1 cellular context compared by ENCODE assay signal in genomic region chr5:109900911-109901627, GRCh38.
TF ChIP-seq lines count a peak whose summit lies in the region.

No MANE protein-coding gene starts in this region.

TF ChIP-seq in HepG2, 621 proteins besides CTCF, POLR2A, EP300 and RAD21 (continued from another document and continues in another):
- TF ChIP-seq GABPA (IDR thresholded peaks at IDR 0.05; ENCODE audit: low read depth, low read length), result no peak
- TF ChIP-seq GABPA (CRISPR knock-in tag; IDR thresholded peaks at IDR 0.05; ENCODE audit: low read depth), result peak; percentile 32; the same call in 1 of the 2 replicates
- no peak for TF ChIP-seq SIN3B (IDR thresholded peaks at IDR 0.05; ENCODE audit: low read length)
- 0 out of 2 replicates have a peak, but pooled peaks have one; percentile 56 for TF ChIP-seq ZNF441 (CRISPR knock-in tag; IDR thresholded peaks at IDR 0.05; ENCODE audit: borderline replicate concordance)
- TF ChIP-seq ZKSCAN8 (CRISPR knock-in tag; IDR thresholded peaks at IDR 0.05; ENCODE audit: borderline replicate concordance), result no peak
- no peak for TF ChIP-seq ZBTB46 (CRISPR knock-in tag; IDR thresholded peaks at IDR 0.05; ENCODE audit: borderline replicate concordance)
- no peak for TF ChIP-seq ZNF329 (CRISPR knock-in tag; IDR thresholded peaks at IDR 0.05; ENCODE audit: low read depth)
- no peak for TF ChIP-seq MTERF4 (CRISPR knock-in tag; IDR thresholded peaks at IDR 0.05)
- no peak for TF ChIP-seq MLXIP (CRISPR knock-in tag; IDR thresholded peaks at IDR 0.05; ENCODE audit: borderline replicate concordance)
- TF ChIP-seq TCF12 (IDR thresholded peaks at IDR 0.05), result no peak
- peak; percentile 60; the same call in 1 of the 2 replicates for TF ChIP-seq TCF12 (CRISPR knock-in tag; IDR thresholded peaks at IDR 0.05)
- TF ChIP-seq ZFP41 (CRISPR knock-in tag; IDR thresholded peaks at IDR 0.05; ENCODE audit: borderline replicate concordance), result no peak
- no peak for TF ChIP-seq RFXANK (CRISPR knock-in tag; IDR thresholded peaks at IDR 0.05)
- 0 out of 2 replicates have a peak, but pooled peaks have one; percentile 11 for TF ChIP-seq ZNF383 (CRISPR knock-in tag; IDR thresholded peaks at IDR 0.05; ENCODE audit: borderline replicate concordance)
- TF ChIP-seq ZC3H4 (CRISPR knock-in tag; IDR thresholded peaks at IDR 0.05; ENCODE audit: borderline replicate concordance), result no peak
- peak; percentile 86 for TF ChIP-seq PHF21A (CRISPR knock-in tag; IDR thresholded peaks at IDR 0.05)
- TF ChIP-seq FOXO4 (CRISPR knock-in tag; conservative IDR thresholded peaks at IDR 0.05), result no peak
- TF ChIP-seq ZNF256 (CRISPR knock-in tag; conservative IDR thresholded peaks at IDR 0.05), result peak; percentile 88; the same call in 1 of the 2 replicates
- peak; percentile 95 for TF ChIP-seq NCOA2 (CRISPR knock-in tag; IDR thresholded peaks at IDR 0.05)
- TF ChIP-seq MED1 (CRISPR knock-in tag; IDR thresholded peaks at IDR 0.05), result peak; percentile 96
- no peak for TF ChIP-seq ZNF430 (CRISPR knock-in tag; IDR thresholded peaks at IDR 0.05)
- TF ChIP-seq DMTF1 (CRISPR knock-in tag; IDR thresholded peaks at IDR 0.05), result no peak
- no peak for TF ChIP-seq PRMT3 (CRISPR knock-in tag; IDR thresholded peaks at IDR 0.05; ENCODE audit: borderline replicate concordance, low read depth)
- TF ChIP-seq MYC (CRISPR knock-in tag; IDR thresholded peaks at IDR 0.05; ENCODE audit: borderline replicate concordance), result no peak
- TF ChIP-seq EHMT2 (IDR thresholded peaks at IDR 0.05; ENCODE audit: borderline replicate concordance, low read depth, low read length), result peak; percentile 94
- TF ChIP-seq HDAC2 (CRISPR knock-in tag; IDR thresholded peaks at IDR 0.05), result peak; percentile 50; the same call in 1 of the 2 replicates
- TF ChIP-seq TFDP1 (CRISPR knock-in tag; IDR thresholded peaks at IDR 0.05; ENCODE audit: borderline replicate concordance), result no peak
- no peak for TF ChIP-seq MBNL3 (CRISPR knock-in tag; conservative IDR thresholded peaks at IDR 0.05)
- no peak for TF ChIP-seq ZNF337 (CRISPR knock-in tag; IDR thresholded peaks at IDR 0.05; ENCODE audit: borderline replicate concordance, low read depth)
- peak; percentile 82 for TF ChIP-seq NR2F2 (IDR thresholded peaks at IDR 0.05; ENCODE audit: borderline replicate concordance, low read depth)
- no peak for TF ChIP-seq TBL1XR1 (IDR thresholded peaks at IDR 0.05; ENCODE audit: borderline replicate concordance, low read length, partially characterized antibody)
- no peak for TF ChIP-seq MAFK (conservative IDR thresholded peaks at IDR 0.05 in 1 of 2, IDR thresholded peaks at IDR 0.05 in 1 of 2; ENCODE audit: low read length in 2 of 2)
- no peak for TF ChIP-seq SNAPC5 (CRISPR knock-in tag; IDR thresholded peaks at IDR 0.05; ENCODE audit: borderline replicate concordance)
- TF ChIP-seq E2F5 (CRISPR knock-in tag; conservative IDR thresholded peaks at IDR 0.05), result no peak
- no peak for TF ChIP-seq PRDM15 (CRISPR knock-in tag; IDR thresholded peaks at IDR 0.05)
- TF ChIP-seq RBFOX2 (IDR thresholded peaks at IDR 0.05; ENCODE audit: low read depth, low read length), result peak; percentile 47; the same call in 1 of the 2 replicates
- 0 out of 2 replicates have a peak, but pooled peaks have one; percentile 43 for TF ChIP-seq ESRRA (CRISPR knock-in tag; IDR thresholded peaks at IDR 0.05; ENCODE audit: low read depth)
- TF ChIP-seq ZMAT3 (CRISPR knock-in tag; conservative IDR thresholded peaks at IDR 0.05), result peak; percentile 84
- TF ChIP-seq ZNF549 (CRISPR knock-in tag; IDR thresholded peaks at IDR 0.05), result no peak
- peak; percentile 81 for TF ChIP-seq ZNF501 (CRISPR knock-in tag; IDR thresholded peaks at IDR 0.05)
- no peak for TF ChIP-seq ELK4 (CRISPR knock-in tag; IDR thresholded peaks at IDR 0.05; ENCODE audit: borderline replicate concordance)
- TF ChIP-seq ZNF567 (CRISPR knock-in tag; IDR thresholded peaks at IDR 0.05; ENCODE audit: borderline replicate concordance), result no peak
- TF ChIP-seq HNF4A (CRISPR knock-in tag; IDR thresholded peaks at IDR 0.05), result peak; percentile 94
- TF ChIP-seq ZSCAN21 (CRISPR knock-in tag; IDR thresholded peaks at IDR 0.05; ENCODE audit: borderline replicate concordance), result 0 out of 2 replicates have a peak, but pooled peaks have one; percentile 57
- TF ChIP-seq DBP (CRISPR knock-in tag; IDR thresholded peaks at IDR 0.05; ENCODE audit: not compliant biosample characterization), result peak; percentile 49
- peak; percentile 63; the same call in 1 of the 2 replicates for TF ChIP-seq MBD4 (IDR thresholded peaks at IDR 0.05; ENCODE audit: borderline replicate concordance, low read length)
